ENCODE assay signal across 9 cellular contexts in genomic region chr14:32366995-32367394, GRCh38. TPM values are rescaled to one million over a fixed set of nuclear protein-coding genes. Genes with fewer than 3 reads are reported as not detected.
A peak's percentile ranks its signal among the peaks of the same experiment; 100 is the strongest.
DNase-seq lines count a peak whose midpoint lies in the region; ATAC-seq and TF ChIP-seq lines count a peak whose summit lies in the region.
"Had no signal": no experiment of that assay in that cellular context is flagged by ENCODE, and none has a peak within 500 bp of the region (broad histone marks: within the 10 kb centered on the region; RNA-seq: fewer than 3 reads in every experiment).

No MANE protein-coding gene starts in this region.

- H3K4me3 Mint-ChIP-seq in progenitor cell of endocrine pancreas (ENCODE audit: low read depth) = no peak overlapping the region
- H3K4me3 Mint-ChIP-seq: HFFc6 had no signal

- H3K4me3 ChIP-seq in HUES48 (ENCODE audit: low read depth, low read length) = no peak overlapping the region
- H3K4me3 ChIP-seq in esophagus squamous epithelium = no peak overlapping the region
- no peak overlapping the region for H3K4me3 ChIP-seq in mucosa of descending colon

- H3K27me3 ChIP-seq in HUES48 (ENCODE audit: control insufficient read depth, insufficient read depth, low read length) = no peaks in the 10 kb centered on the region
- H3K27me3 ChIP-seq in esophagus squamous epithelium = no peaks in the 10 kb centered on the region

- peaks cover 16% of the 10 kb centered on the region for H3K4me1 ChIP-seq in HUES48 (ENCODE audit: control insufficient read depth, insufficient read depth, low read length)
- peaks cover 0 to 54% (median 17%) of the 10 kb centered on the region in 3 donors for H3K4me1 ChIP-seq in esophagus squamous epithelium
- no peaks in the 10 kb centered on the region for H3K4me1 ChIP-seq in mucosa of descending colon (ENCODE audit: low read depth)

- H3K27me3 Mint-ChIP-seq in progenitor cell of endocrine pancreas = no peaks in the 10 kb centered on the region

- ATAC-seq in sciatic nerve (peak; percentile 74), HG03196 (IDR thresholded peaks at IDR 0.05; ENCODE audit: unreplicated experiment) (no peak), mucosa of descending colon (no peak)

- H3K9me3 ChIP-seq in HUES48 (ENCODE audit: control insufficient read depth, insufficient read depth, low read length) = no peaks in the 10 kb centered on the region
- H3K9me3 ChIP-seq in esophagus squamous epithelium = no peaks in the 10 kb centered on the region
- no peaks in the 10 kb centered on the region for H3K9me3 ChIP-seq in mucosa of descending colon

- no peak for TF ChIP-seq POLR2A in esophagus squamous epithelium (IDR thresholded peaks at IDR 0.05)

- TF ChIP-seq CTCF in esophagus squamous epithelium (IDR thresholded peaks at IDR 0.05) (no peak), progenitor cell of endocrine pancreas (IDR thresholded peaks at IDR 0.05; ENCODE audit: unreplicated experiment) (no peak), mucosa of descending colon (IDR thresholded peaks at IDR 0.05) (no peak)

- H3K27ac ChIP-seq in HUES48 (ENCODE audit: low read depth, low read length) (peak overlapping the region; percentile 29), esophagus squamous epithelium (peak overlapping the region in 3 of 4 donors; percentile 5 to 52 (median 16))

- intact Hi-C loops in esophagus squamous epithelium (cut with DNase I) = no loop called here
- intact Hi-C loops in sciatic nerve (cut with DNase I) = no loop called here
- intact Hi-C loops in mucosa of descending colon (cut with DNase I, micrococcal nuclease) = no loop called here

- H3K9me3 Mint-ChIP-seq in progenitor cell of endocrine pancreas (ENCODE audit: low read depth) = no peaks in the 10 kb centered on the region
- H3K9me3 Mint-ChIP-seq: HFFc6 had no signal

- no peaks in the 10 kb centered on the region for H3K36me3 Mint-ChIP-seq in progenitor cell of endocrine pancreas (ENCODE audit: insufficient read depth)

- H3K9ac ChIP-seq in HUES48 (ENCODE audit: low read depth, low read length) = no peak overlapping the region

- WGBS in esophagus squamous epithelium, 2 donors = 22 to 53% methylated on average over 4 of the region's 4 CpGs

- H3K36me3 ChIP-seq in HUES48 (ENCODE audit: control insufficient read depth, insufficient read depth, low read length) = no peaks in the 10 kb centered on the region
- no peaks in the 10 kb centered on the region for H3K36me3 ChIP-seq in esophagus squamous epithelium
- H3K36me3 ChIP-seq in mucosa of descending colon (ENCODE audit: low read depth) = no peaks in the 10 kb centered on the region

- peaks cover 5% of the 10 kb centered on the region for H3K4me1 Mint-ChIP-seq in progenitor cell of endocrine pancreas (ENCODE audit: low read depth)

- DNase-seq in NCI-H345 (lab: John Stamatoyannopoulos, UW) (peak; percentile 77), esophagus squamous epithelium (lab: John Stamatoyannopoulos, UW) (no peak), sciatic nerve (ENCODE audit: low spot score) (no peak), progenitor cell of endocrine pancreas (ENCODE audit: low spot score, unreplicated experiment) (no peak), mucosa of descending colon (no peak)
- DNase-seq: stimulated activated CD8-positive, alpha-beta memory T cell treated with anti-CD3 and anti-CD28 coated beads, Interleukin-4, amount 100 ng/mL, for 48 hours had no signal

- H3K27ac Mint-ChIP-seq in progenitor cell of endocrine pancreas = no peak overlapping the region

RNA-seq across cellular contexts. Expression of gene AKAP6, which starts 37.9 kb away (rescaled TPM):
- 10 to 100 TPM in 1 of 4 donors, 1 to 10 TPM in 3; 1.1 to 16.0 (median 6.0) TPM for total RNA-seq in esophagus squamous epithelium
- 6.4 TPM for total RNA-seq in sciatic nerve
- 2.9 and 3.4 TPM in 2 replicates for total RNA-seq in progenitor cell of endocrine pancreas
- total RNA-seq in mucosa of descending colon = 10 to 100 TPM in 1 of 3 donors, 1 to 10 TPM in 2; 4.2 to 30.8 (median 5.4) TPM
